In genomic region chr12:58532855-58533608, GRCh38 we compare ENCODE assay signal across 1 cellular context.
A peak's percentile ranks its signal among the peaks of the same experiment; 100 is the strongest.
TF ChIP-seq lines count a peak whose summit lies in the region.

No MANE protein-coding gene starts in this region.

TF ChIP-seq in A549, 52 proteins besides CTCF, POLR2A, EP300 and RAD21 (continued from another document):
- peak; percentile 29; the same call in 1 of the 2 replicates for TF ChIP-seq MAX (IDR thresholded peaks at IDR 0.05)
- no peak for TF ChIP-seq HDAC2 (IDR thresholded peaks at IDR 0.05)
- TF ChIP-seq TP53 (CRISPR knock-in tag; IDR thresholded peaks at IDR 0.05): no peak
- TF ChIP-seq RARB (CRISPR knock-in tag; IDR thresholded peaks at IDR 0.05): no peak
- TF ChIP-seq JUNB (IDR thresholded peaks at IDR 0.05): peak; percentile 94
- no peak for TF ChIP-seq FOXS1 (CRISPR knock-in tag; IDR thresholded peaks at IDR 0.05)
- TF ChIP-seq MAFK (IDR thresholded peaks at IDR 0.05; ENCODE audit: partially characterized antibody): no peak
- no peak for TF ChIP-seq TFCP2L1 (CRISPR knock-in tag; IDR thresholded peaks at IDR 0.05)
- TF ChIP-seq CBX8 (IDR thresholded peaks at IDR 0.05): no peak
- TF ChIP-seq RNF2 (IDR thresholded peaks at IDR 0.05; ENCODE audit: borderline replicate concordance, low read depth): no peak
- 0 out of 3 replicates have a peak, but pooled peaks have one; percentile 34 for TF ChIP-seq BCL3 (IDR thresholded peaks at IDR 0.05)
- no peak for TF ChIP-seq RCOR1 (IDR thresholded peaks at IDR 0.05; ENCODE audit: low read depth, low read length)
- TF ChIP-seq ZC3H11A (IDR thresholded peaks at IDR 0.05): no peak
- TF ChIP-seq HOXB13 (CRISPR knock-in tag; IDR thresholded peaks at IDR 0.05; ENCODE audit: low read depth): no peak
- no peak for TF ChIP-seq REST (IDR thresholded peaks at IDR 0.05)
- no peak for TF ChIP-seq ZSCAN20 (CRISPR knock-in tag; IDR thresholded peaks at IDR 0.05)
- TF ChIP-seq FOSB (CRISPR knock-in tag; IDR thresholded peaks at IDR 0.05): no peak
- TF ChIP-seq MAZ (IDR thresholded peaks at IDR 0.05; ENCODE audit: borderline replicate concordance, low read depth, low read length): no peak
- no peak for TF ChIP-seq EHF (CRISPR knock-in tag; IDR thresholded peaks at IDR 0.05)
- no peak for TF ChIP-seq SREBF2 (IDR thresholded peaks at IDR 0.05)
- peak; percentile 30 for TF ChIP-seq ZFP36 (IDR thresholded peaks at IDR 0.05; ENCODE audit: borderline replicate concordance, partially characterized antibody)
- no peak for TF ChIP-seq MYC (IDR thresholded peaks at IDR 0.05; ENCODE audit: borderline replicate concordance, low read length)
- no peak for TF ChIP-seq HEYL (CRISPR knock-in tag; IDR thresholded peaks at IDR 0.05)
- no peak for TF ChIP-seq KDM5A (IDR thresholded peaks at IDR 0.05)
- TF ChIP-seq E2F6 (IDR thresholded peaks at IDR 0.05; ENCODE audit: borderline replicate concordance, low read depth): no peak
- no peak for TF ChIP-seq NR3C1 (IDR thresholded peaks at IDR 0.05)
- TF ChIP-seq HOXB5 (CRISPR knock-in tag; IDR thresholded peaks at IDR 0.05): no peak
- no peak for TF ChIP-seq KDM1A (IDR thresholded peaks at IDR 0.05; ENCODE audit: low read depth)
- TF ChIP-seq NFE2L2 (conservative IDR thresholded peaks at IDR 0.05; ENCODE audit: low read length): no peak
- TF ChIP-seq FOSL2 (IDR thresholded peaks at IDR 0.05): peak; percentile 32; the same call in 1 of the 2 replicates
- peak; percentile 79 for TF ChIP-seq FOSL2 (CRISPR knock-in tag; IDR thresholded peaks at IDR 0.05)
- no peak for TF ChIP-seq ESRRA (IDR thresholded peaks at IDR 0.05; ENCODE audit: borderline replicate concordance, low read length)
- TF ChIP-seq ZNF302 (CRISPR knock-in tag; IDR thresholded peaks at IDR 0.05): no peak
- no peak for TF ChIP-seq HOXA7 (CRISPR knock-in tag; IDR thresholded peaks at IDR 0.05)
- no peak for TF ChIP-seq EHMT2 (IDR thresholded peaks at IDR 0.05; ENCODE audit: low read depth)
- no peak for TF ChIP-seq ELK1 (IDR thresholded peaks at IDR 0.05; ENCODE audit: low read depth, low read length)
- no peak for TF ChIP-seq BHLHE40 (IDR thresholded peaks at IDR 0.05; ENCODE audit: low read depth, low read length)
- TF ChIP-seq GATA3 (IDR thresholded peaks at IDR 0.05; ENCODE audit: borderline replicate concordance): peak; percentile 96
- no peak for TF ChIP-seq CBX2 (IDR thresholded peaks at IDR 0.05; ENCODE audit: borderline replicate concordance, low read depth)
- no peak for TF ChIP-seq POLR2AphosphoS2 (conservative IDR thresholded peaks at IDR 0.05; ENCODE audit: low read length)
- peak; percentile 56 to 76; a peak in 3 of 5 replicates for TF ChIP-seq JUN (IDR thresholded peaks at IDR 0.05)
- TF ChIP-seq NPAS2 (CRISPR knock-in tag; IDR thresholded peaks at IDR 0.05; ENCODE audit: borderline replicate concordance): no peak
- no peak for TF ChIP-seq USF2 (IDR thresholded peaks at IDR 0.05)
- no peak for TF ChIP-seq HES2 (IDR thresholded peaks at IDR 0.05)
- peak in 1 of 2 experiments; percentile 79; a peak in 2 of 4 replicates for TF ChIP-seq CEBPB (IDR thresholded peaks at IDR 0.05)
- TF ChIP-seq PHF8 (IDR thresholded peaks at IDR 0.05; ENCODE audit: borderline replicate concordance, low read depth): no peak
- no peak for TF ChIP-seq RFX5 (IDR thresholded peaks at IDR 0.05)
- TF ChIP-seq CHD4 (IDR thresholded peaks at IDR 0.05; ENCODE audit: borderline replicate concordance): peak; percentile 17; the same call in 1 of the 2 replicates
- no peak for TF ChIP-seq PBX3 (IDR thresholded peaks at IDR 0.05)
- no peak for TF ChIP-seq CHD2 (IDR thresholded peaks at IDR 0.05; ENCODE audit: low read length, partially characterized antibody)
- TF ChIP-seq ATOH8 (CRISPR knock-in tag; IDR thresholded peaks at IDR 0.05; ENCODE audit: low read depth): no peak
TF ChIP-seq in A549: peak in this region for 10.
